1 cellular context compared by ENCODE assay signal in the genomic region with DNA sequence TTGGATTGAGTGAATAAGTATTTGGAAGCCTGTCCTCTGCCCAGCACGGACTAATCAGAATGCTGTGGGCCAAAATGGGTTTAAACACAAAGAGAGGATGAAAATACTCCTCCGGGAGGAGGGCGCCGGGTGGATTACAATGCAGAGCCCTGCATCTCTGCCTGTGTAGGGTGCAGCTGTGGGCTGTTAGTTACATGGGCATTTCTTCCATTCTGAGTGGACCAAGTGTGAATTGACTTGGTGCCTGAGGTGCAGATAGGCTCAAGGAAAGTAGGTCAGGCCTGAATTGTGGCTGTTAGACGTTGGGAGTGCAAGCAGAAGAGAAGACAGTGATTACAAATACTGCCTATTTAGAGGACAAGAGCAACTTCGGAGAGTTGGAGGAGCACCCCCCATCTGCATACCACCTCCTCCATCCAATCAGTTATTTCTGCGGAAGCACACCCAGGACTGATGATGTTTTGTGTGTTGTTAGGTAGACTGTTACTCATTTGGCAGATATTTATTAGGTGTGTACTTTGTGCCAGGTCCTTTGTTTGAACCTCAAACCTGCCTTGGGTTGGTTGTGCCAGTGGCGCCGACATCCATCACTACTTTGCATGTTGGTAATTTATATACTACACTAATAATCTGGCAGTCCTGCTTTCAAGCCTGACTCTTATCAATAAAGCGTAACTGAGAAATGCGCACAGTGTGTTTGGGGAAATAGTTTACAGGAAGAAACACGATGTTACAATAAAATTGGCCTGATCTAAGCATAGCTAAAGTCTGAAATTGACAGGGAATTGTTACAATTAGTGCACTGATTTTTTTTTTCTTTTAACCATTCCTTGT.
TF ChIP-seq lines count a peak whose summit lies in the region.

No MANE protein-coding gene starts in this region.

TF ChIP-seq in IMR-90, 13 proteins besides CTCF, POLR2A, EP300 and RAD21:
- TF ChIP-seq MAFK (IDR thresholded peaks at IDR 0.05; ENCODE audit: low read depth, low read length) (no peak), RCOR1 (IDR thresholded peaks at IDR 0.05; ENCODE audit: insufficient replicate concordance, low read length) (no peak), BHLHE40 (IDR thresholded peaks at IDR 0.05; ENCODE audit: low read depth, low read length) (no peak), SMC3 (IDR thresholded peaks at IDR 0.05; ENCODE audit: low read depth, low read length) (no peak), MXI1 (IDR thresholded peaks at IDR 0.05; ENCODE audit: borderline replicate concordance, low read depth, low read length) (no peak), RFX5 (IDR thresholded peaks at IDR 0.05; ENCODE audit: low read depth, low read length) (no peak), FOS (IDR thresholded peaks at IDR 0.05; ENCODE audit: low read depth, low read length) (no peak), CHD1 (IDR thresholded peaks at IDR 0.05; ENCODE audit: low read depth, low read length) (no peak), NFE2L2 (IDR thresholded peaks at IDR 0.05; ENCODE audit: low read depth, low read length) (no peak), CEBPB (IDR thresholded peaks at IDR 0.05; ENCODE audit: low read depth, low read length) (no peak), MAZ (IDR thresholded peaks at IDR 0.05; ENCODE audit: borderline replicate concordance, low read depth, low read length) (no peak)
- TF ChIP-seq, protein P1, sequence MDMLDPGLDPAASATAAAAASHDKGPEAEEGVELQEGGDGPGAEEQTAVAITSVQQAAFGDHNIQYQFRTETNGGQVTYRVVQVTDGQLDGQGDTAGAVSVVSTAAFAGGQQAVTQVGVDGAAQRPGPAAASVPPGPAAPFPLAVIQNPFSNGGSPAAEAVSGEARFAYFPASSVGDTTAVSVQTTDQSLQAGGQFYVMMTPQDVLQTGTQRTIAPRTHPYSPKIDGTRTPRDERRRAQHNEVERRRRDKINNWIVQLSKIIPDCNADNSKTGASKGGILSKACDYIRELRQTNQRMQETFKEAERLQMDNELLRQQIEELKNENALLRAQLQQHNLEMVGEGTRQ (IDR thresholded peaks at IDR 0.05; ENCODE audit: low read depth, low read length): no peak
- TF ChIP-seq, protein P2, sequence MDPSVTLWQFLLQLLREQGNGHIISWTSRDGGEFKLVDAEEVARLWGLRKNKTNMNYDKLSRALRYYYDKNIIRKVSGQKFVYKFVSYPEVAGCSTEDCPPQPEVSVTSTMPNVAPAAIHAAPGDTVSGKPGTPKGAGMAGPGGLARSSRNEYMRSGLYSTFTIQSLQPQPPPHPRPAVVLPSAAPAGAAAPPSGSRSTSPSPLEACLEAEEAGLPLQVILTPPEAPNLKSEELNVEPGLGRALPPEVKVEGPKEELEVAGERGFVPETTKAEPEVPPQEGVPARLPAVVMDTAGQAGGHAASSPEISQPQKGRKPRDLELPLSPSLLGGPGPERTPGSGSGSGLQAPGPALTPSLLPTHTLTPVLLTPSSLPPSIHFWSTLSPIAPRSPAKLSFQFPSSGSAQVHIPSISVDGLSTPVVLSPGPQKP (IDR thresholded peaks at IDR 0.05; ENCODE audit: borderline replicate concordance, low read depth, low read length): no peak
